19 cellular contexts compared by ENCODE assay signal in genomic region chr7:108404509-108405435, GRCh38. TPM values are rescaled to one million over a fixed set of nuclear protein-coding genes. Genes with fewer than 3 reads are reported as not detected.
DNase-seq lines count a peak whose midpoint lies in the region; ATAC-seq and FAIRE-seq lines count a peak whose summit lies in the region.
"Had no signal": no experiment of that assay in that cellular context is flagged by ENCODE, and none has a peak within 500 bp of the region (broad histone marks: within the 10 kb centered on the region; RNA-seq: fewer than 3 reads in every experiment).

No MANE protein-coding gene starts in this region.

- FAIRE-seq in urothelium cell line (lab: Jason Lieb, UNC), result peak; percentile 37
- FAIRE-seq: GM18507 had no signal

- peak overlapping the region; percentile 66 for H3K27ac ChIP-seq in cingulate gyrus (ENCODE audit: low read depth, low read length)
- H3K27ac ChIP-seq: SJSA1 had no signal

- intact Hi-C loops in left colon (cut with DNase I, micrococcal nuclease), result no loop called here

- no peak for ATAC-seq in left colon
- ATAC-seq: Panc1 had no signal

- DNase-seq in NCI-H2171 treated with DMSO at 0.1 percent for 48 hours (lab: John Stamatoyannopoulos, UW), result peak; percentile 19
- no peak for DNase-seq in NCI-H2171 (lab: John Stamatoyannopoulos, UW)
- peak; percentile 33 for DNase-seq in globus pallidus (ENCODE audit: low spot score)
- DNase-seq in urothelium cell line (ENCODE audit: low spot score), result no peak
- DNase-seq in DMS53 treated with DMSO at 0.1 percent for 48 hours (lab: John Stamatoyannopoulos, UW; ENCODE audit: unreplicated experiment), result no peak
- no peak for DNase-seq in stimulated activated CD4-positive, alpha-beta T cell treated with anti-CD3 and anti-CD28 coated beads, Interleukin-12 subunit alpha, Interleukin-12 subunit beta, amount 100 ng/mL, for 4 hours
- DNase-seq in left colon, result no peak
- DNase-seq: 8988T; CD4-positive, CD25-positive, alpha-beta regulatory T cell; COR-L47; GOT3; NCI-H1105 treated with DMSO at 0.1 percent for 48 hours; NCI-H187; NCI-H345; NCI-H524 treated with DMSO at 0.1 percent for 48 hours had no signal

RNA-seq across cellular contexts. Expression of gene NRCAM, which starts 51.5 kb away (rescaled TPM):
- 1 to 10 TPM in 1 of 2 donors, under 1 TPM in 1; 0.92 to 1.1 TPM for total RNA-seq in left colon
- total RNA-seq: CD4-positive, CD25-positive, alpha-beta regulatory T cell; SJSA1 had no signal

Comparison
In these comparisons a context has a peak if more than half of its experiments do, and no peak if none do; other contexts are left out.
1. DNase-seq: peak in NCI-H2171 treated with DMSO at 0.1 percent for 48 hours (single experiment) and globus pallidus (single experiment); none in NCI-H2171 (single experiment), urothelium cell line (single experiment), DMS53 treated with DMSO at 0.1 percent for 48 hours (single experiment), stimulated activated CD4-positive, alpha-beta T cell treated with anti-CD3 and anti-CD28 coated beads, Interleukin-12 subunit alpha, Interleukin-12 subunit beta, amount 100 ng/mL, for 4 hours (single experiment) and left colon (0 of 2).